In genomic region chr6:166998256-166999144, GRCh38 we compare ENCODE assay signal across 8 cellular contexts. TPM values are rescaled to one million over a fixed set of nuclear protein-coding genes. Genes with fewer than 3 reads are reported as not detected.
DNase-seq lines count a peak whose midpoint lies in the region; ATAC-seq and TF ChIP-seq lines count a peak whose summit lies in the region.

No MANE protein-coding gene starts in this region.

- peak overlapping the region; percentile 96 for H3K4me3 Mint-ChIP-seq in natural killer cell

- DNase-seq in GM19238 (ENCODE audit: insufficient read length, low spot score) (peak; percentile 10), epithelial cell of prostate (ENCODE audit: low read depth, low spot score) (no peak), natural killer cell (peak; percentile 24), NCI-H2196 treated with DMSO at 0.1 percent for 48 hours (lab: John Stamatoyannopoulos, UW; ENCODE audit: unreplicated experiment) (no peak), NCI-H2171 (lab: John Stamatoyannopoulos, UW) (no peak)
- DNase-seq in activated CD4-positive, CD25-positive, alpha-beta regulatory T cell treated with anti-CD3 and anti-CD28 coated beads, Interleukin-2, amount 50 U/mL, for 72 hours = peak; percentile 43

- H3K27me3 Mint-ChIP-seq in natural killer cell (ENCODE audit: low read depth in 2 of 2) = no peaks in the 10 kb centered on the region

- H3K4me1 Mint-ChIP-seq in natural killer cell = peaks cover 28% of the 10 kb centered on the region in 2 donors

- TF ChIP-seq CTCF in C4-2B (conservative IDR thresholded peaks at IDR 0.05) (no peak), natural killer cell (IDR thresholded peaks at IDR 0.05) (no peak)

- peak overlapping the region; percentile 94 for H3K27ac ChIP-seq in C4-2B
- H3K27ac ChIP-seq in epithelial cell of prostate = peak overlapping the region; percentile 73

- no peaks in the 10 kb centered on the region for H3K36me3 Mint-ChIP-seq in natural killer cell

- H3K9me3 Mint-ChIP-seq in natural killer cell = no peaks in the 10 kb centered on the region

- peak; percentile 15 for ATAC-seq in HG03354 (IDR thresholded peaks at IDR 0.05; ENCODE audit: poor library complexity, severe bottlenecking, unreplicated experiment)
- peak in 1 of 3 donors; percentile 1 for ATAC-seq in natural killer cell

- intact Hi-C loops in natural killer cell (cut with micrococcal nuclease) = loop anchor here (1.0 kb wide), 1 partner anchor 42 kb away; the partner anchor contains the start of gene RNASET2

- peak overlapping the region in 1 of 2 donors; percentile 67 for H3K27ac Mint-ChIP-seq in natural killer cell

RNA-seq across cellular contexts. Expression of gene CEP43, which starts 0.7 kb away (rescaled TPM):
- total RNA-seq in natural killer cell = 10 to 100 TPM; 13.5 to 17.0 (median 15.4) TPM

RNA-seq across cellular contexts. Expression of gene RNASET2, which starts 42.1 kb away (rescaled TPM):
- 100 to 1,000 TPM in 1 of 3 donors, 10 to 100 TPM in 2; 65.1 to 106 (median 84.5) TPM for total RNA-seq in natural killer cell

Comparison
In these comparisons a context has a peak if more than half of its experiments do, and no peak if none do; other contexts are left out.
1. DNase-seq: peak in GM19238 (single experiment), activated CD4-positive, CD25-positive, alpha-beta regulatory T cell treated with anti-CD3 and anti-CD28 coated beads, Interleukin-2, amount 50 U/mL, for 72 hours (single experiment) and natural killer cell (single experiment); none in epithelial cell of prostate (single experiment), NCI-H2196 treated with DMSO at 0.1 percent for 48 hours (single experiment) and NCI-H2171 (single experiment).